ENCODE assay signal across 8 cellular contexts in the genomic region with DNA sequence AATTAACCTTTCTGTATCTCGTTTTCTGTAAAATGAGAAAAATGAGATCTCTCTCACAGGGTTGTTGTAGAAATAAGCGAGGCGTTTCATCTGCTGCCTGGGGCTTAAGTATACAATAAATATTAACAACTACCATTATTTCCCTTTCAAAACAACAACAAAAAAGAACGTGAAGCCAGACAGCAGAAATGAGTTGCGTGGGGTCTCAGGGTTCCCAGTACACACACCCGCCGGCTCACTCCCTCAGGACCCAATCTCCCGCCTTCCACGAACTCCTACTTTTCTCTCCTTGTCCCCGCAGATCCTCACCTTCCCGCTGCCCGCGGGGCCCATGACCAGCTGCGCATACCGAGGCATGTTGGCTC. TPM values are rescaled to one million over a fixed set of nuclear protein-coding genes. Genes with fewer than 3 reads are reported as not detected.
DNase-seq lines count a peak whose midpoint lies in the region; ATAC-seq and TF ChIP-seq lines count a peak whose summit lies in the region.

No MANE protein-coding gene starts in this region.

- peaks cover 11% of the 10 kb centered on the region for H3F3A ChIP-seq in SK-N-SH (replicated peaks; ENCODE audit: insufficient read depth)

- TF ChIP-seq CTCF in GM06990 (IDR thresholded peaks at IDR 0.05; ENCODE audit: insufficient read depth, low read length, poor library complexity, severe bottlenecking) (no peak), SK-N-SH (IDR thresholded peaks at IDR 0.05) (no peak), fibroblast of mammary gland (conservative IDR thresholded peaks at IDR 0.05; ENCODE audit: control insufficient read depth, insufficient read depth, low read depth, low read length) (no peak)

- CTCF ChIA-PET in SK-N-SH (lab: Yijun Ruan, JAX), result interaction anchor here (0.9 to 7.1 kb wide), 12 partner anchors 9 to 420 kb away, joined by 3 to 84 read pairs (median 8); partner anchors contain the start of genes ARPC3, RAD9B and VPS29

- H3K9me2 ChIP-seq in SK-N-SH, result no peaks in the 10 kb centered on the region

- no peaks in the 10 kb centered on the region for H3K27me3 ChIP-seq in GM06990 (replicated peaks; ENCODE audit: control insufficient read depth, insufficient read depth, low read length)
- no peaks in the 10 kb centered on the region for H3K27me3 ChIP-seq in SK-N-SH (ENCODE audit: insufficient read depth)
- no peaks in the 10 kb centered on the region for H3K27me3 ChIP-seq in rectal smooth muscle tissue (ENCODE audit: control insufficient read depth, insufficient read depth, low read length)

- peaks cover 7% of the 10 kb centered on the region for H3K36me3 ChIP-seq in GM06990 (ENCODE audit: control insufficient read depth, insufficient read depth, low read length)
- peaks cover 5 to 12% of the 10 kb centered on the region in 2 experiments for H3K36me3 ChIP-seq in SK-N-SH (replicated peaks in 1 of 2; ENCODE audit: control insufficient read depth in 1 of 2, insufficient read depth in 2 of 2, low read length in 1 of 2)
- H3K36me3 ChIP-seq in rectal smooth muscle tissue (ENCODE audit: control insufficient read depth, insufficient read depth, low read length), result no peaks in the 10 kb centered on the region

- H4K20me1 ChIP-seq in SK-N-SH (ENCODE audit: insufficient read depth), result no peaks in the 10 kb centered on the region

- H3K27ac ChIP-seq in SK-N-SH (ENCODE audit: low read depth in 2 of 2, low read length in 1 of 2) (peak overlapping the region; percentile 12 to 92; a peak in 3 of 4 replicates), rectal smooth muscle tissue (ENCODE audit: low read depth, low read length) (peak overlapping the region; percentile 66)

- peak overlapping the region; percentile 93 for H3K4me2 ChIP-seq in SK-N-SH

- H3K9me3 ChIP-seq in SK-N-SH, result no peaks in the 10 kb centered on the region

- peak overlapping the region; percentile 92 for H3K9ac ChIP-seq in SK-N-SH
- peak overlapping the region; percentile 89 for H3K9ac ChIP-seq in rectal smooth muscle tissue (ENCODE audit: low read length)

- TF ChIP-seq RAD21 in SK-N-SH (IDR thresholded peaks at IDR 0.05; ENCODE audit: low read length), result no peak

- H3K4me1 ChIP-seq in SK-N-SH (ENCODE audit: control insufficient read depth in 1 of 2, insufficient read depth in 2 of 2, low read depth in 1 of 2, low read length in 1 of 2) (peaks cover 8% of the 10 kb centered on the region in 2 experiments), rectal smooth muscle tissue (ENCODE audit: control insufficient read depth, insufficient read depth, low read length) (peaks cover 11% of the 10 kb centered on the region)

- ATAC-seq in GM18867 (IDR thresholded peaks at IDR 0.05; ENCODE audit: unreplicated experiment) (no peak), GM18517 (IDR thresholded peaks at IDR 0.05; ENCODE audit: unreplicated experiment) (no peak)

- H3K79me2 ChIP-seq in SK-N-SH (ENCODE audit: insufficient read depth), result peaks cover 51% of the 10 kb centered on the region

- TF ChIP-seq EP300 in SK-N-SH (IDR thresholded peaks at IDR 0.05; ENCODE audit: borderline replicate concordance in 1 of 2, low read depth in 1 of 2, low read length in 1 of 2), result no peak

- peak overlapping the region; percentile 95 for H3K4me3 ChIP-seq in GM06990 (replicated peaks; ENCODE audit: low read depth, low read length)
- H3K4me3 ChIP-seq in SK-N-SH (ENCODE audit: low read depth in 2 of 2, low read length in 1 of 2), result peak overlapping the region; percentile 78 to 82
- peak overlapping the region; percentile 98 for H3K4me3 ChIP-seq in fibroblast of mammary gland (ENCODE audit: control insufficient read depth, low read depth, low read length)
- H3K4me3 ChIP-seq in rectal smooth muscle tissue (ENCODE audit: low read length), result peak overlapping the region; percentile 99

- WGBS in SK-N-SH (ENCODE audit: low lambda C conversion rate), result under 1% methylated on average over 15 of the region's 15 CpGs

- DNase-seq in GM06990 (ENCODE audit: extremely low read depth, insufficient read length) (no peak), SK-N-SH (no peak), fibroblast of mammary gland (ENCODE audit: low read depth) (no peak), foreskin melanocyte (no peak), NCI-H128 (lab: John Stamatoyannopoulos, UW; ENCODE audit: unreplicated experiment) (no peak)

- H2AFZ ChIP-seq in SK-N-SH (ENCODE audit: low read depth), result peak overlapping the region; percentile 92

- POLR2A ChIA-PET in SK-N-SH (lab: Yijun Ruan, JAX), result interaction anchor here (0.6 to 2.0 kb wide), 7 partner anchors 9 to 629 kb away, joined by 3 to 26 read pairs (median 6); partner anchors contain the start of genes ARPC3 and TCTN1

TF ChIP-seq in SK-N-SH, 30 proteins besides CTCF, POLR2A, EP300 and RAD21:
- 0 out of 2 replicates have a peak, but pooled peaks have one; percentile 26 for TF ChIP-seq GABPA (IDR thresholded peaks at IDR 0.05; ENCODE audit: low read depth)
- no peak for TF ChIP-seq RCOR1 (IDR thresholded peaks at IDR 0.05; ENCODE audit: low read length)
- TF ChIP-seq MXI1 (IDR thresholded peaks at IDR 0.05; ENCODE audit: low read depth, low read length), result no peak
- TF ChIP-seq SIN3A (IDR thresholded peaks at IDR 0.05; ENCODE audit: borderline replicate concordance, low read depth, low read length), result 0 out of 2 replicates have a peak, but pooled peaks have one; percentile 86
- TF ChIP-seq, protein P1, sequence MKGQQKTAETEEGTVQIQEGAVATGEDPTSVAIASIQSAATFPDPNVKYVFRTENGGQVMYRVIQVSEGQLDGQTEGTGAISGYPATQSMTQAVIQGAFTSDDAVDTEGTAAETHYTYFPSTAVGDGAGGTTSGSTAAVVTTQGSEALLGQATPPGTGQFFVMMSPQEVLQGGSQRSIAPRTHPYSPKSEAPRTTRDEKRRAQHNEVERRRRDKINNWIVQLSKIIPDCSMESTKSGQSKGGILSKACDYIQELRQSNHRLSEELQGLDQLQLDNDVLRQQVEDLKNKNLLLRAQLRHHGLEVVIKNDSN (IDR thresholded peaks at IDR 0.05; ENCODE audit: borderline replicate concordance, low read depth), result no peak
- peak; percentile 60; the same call in 1 of the 2 replicates for TF ChIP-seq YY1 (IDR thresholded peaks at IDR 0.05; ENCODE audit: low read depth)
- no peak for TF ChIP-seq RXRA (IDR thresholded peaks at IDR 0.05; ENCODE audit: borderline replicate concordance, low read depth)
- no peak for TF ChIP-seq ELF1 (IDR thresholded peaks at IDR 0.05)

RNA-seq across cellular contexts. Expression of gene GPN3, which starts 0.2 kb away (rescaled TPM):
- 21.6 and 22.5 TPM in 2 replicates for polyA plus RNA-seq in SK-N-SH (2012; rRNA removed)
- 28.3 and 38.1 TPM in 2 replicates for polyA plus RNA-seq in SK-N-SH (2012; cell fraction: cytosol; rRNA removed)
- 5.9 and 8.5 TPM in 2 replicates for polyA plus RNA-seq in SK-N-SH (2012; cell fraction: nucleus; rRNA removed)

RNA-seq across cellular contexts. Expression of gene FAM216A, which starts 0.8 kb away (rescaled TPM):
- polyA plus RNA-seq in SK-N-SH (2012; rRNA removed), result 29.8 and 33.1 TPM in 2 replicates
- polyA plus RNA-seq in SK-N-SH (2012; cell fraction: cytosol; rRNA removed), result 30.5 and 33.5 TPM in 2 replicates
- polyA plus RNA-seq in SK-N-SH (2012; cell fraction: nucleus; rRNA removed), result 23.8 and 34.0 TPM in 2 replicates

RNA-seq across cellular contexts. Expression of gene ARPC3, which starts 17.7 kb away (rescaled TPM):
- 50.5 and 74.7 TPM in 2 replicates for polyA plus RNA-seq in SK-N-SH (2012; rRNA removed)
- 113 and 122 TPM in 2 replicates for polyA plus RNA-seq in SK-N-SH (2012; cell fraction: cytosol; rRNA removed)
- polyA plus RNA-seq in SK-N-SH (2012; cell fraction: nucleus; rRNA removed), result 22.2 and 30.2 TPM in 2 replicates

RNA-seq across cellular contexts. Expression of gene VPS29, which starts 34.1 kb away (rescaled TPM):
- polyA plus RNA-seq in SK-N-SH (2012; rRNA removed), result 110 and 131 TPM in 2 replicates
- polyA plus RNA-seq in SK-N-SH (2012; cell fraction: cytosol; rRNA removed), result 127 and 168 TPM in 2 replicates
- 101 and 209 TPM in 2 replicates for polyA plus RNA-seq in SK-N-SH (2012; cell fraction: nucleus; rRNA removed)

RNA-seq across cellular contexts. Expression of gene RAD9B, which starts 34.3 kb away (rescaled TPM):
- polyA plus RNA-seq in SK-N-SH (2012; rRNA removed), result 0.15 and 0.20 TPM in 2 replicates
- polyA plus RNA-seq in SK-N-SH (2012; cell fraction: cytosol; rRNA removed), result 0.24 and 0.26 TPM in 2 replicates
- polyA plus RNA-seq in SK-N-SH (2012; cell fraction: nucleus; rRNA removed), result 0.25 and 0.29 TPM in 2 replicates
